In genomic region chr14:103357552-103357951, GRCh38 we compare ENCODE assay signal across 1 cellular context.
TF ChIP-seq lines count a peak whose summit lies in the region.

No MANE protein-coding gene starts in this region.

TF ChIP-seq in HepG2, 621 proteins besides CTCF, POLR2A, EP300 and RAD21:
- TF ChIP-seq ZNF121 (CRISPR knock-in tag; IDR thresholded peaks at IDR 0.05) = 0 out of 2 replicates have a peak, but pooled peaks have one; percentile 20
